Comparison of ENCODE assay signal across 8 cellular contexts in genomic region chr9:114505187-114506081, GRCh38. TPM values are rescaled to one million over a fixed set of nuclear protein-coding genes. Genes with fewer than 3 reads are reported as not detected.
DNase-seq lines count a peak whose midpoint lies in the region; ATAC-seq and TF ChIP-seq lines count a peak whose summit lies in the region.

Gene WHRN (minus strand): TSS chr9:114505473. CDS start chr9:114504801, 672 bp downstream.

- BruUV-seq in HCT116 (replicated peaks; lab: Mats Ljungman, UMichigan): TSS peak; percentile 56

- WGBS in suprapubic skin: 1% methylated on average over 42 of the region's 75 CpGs

- TF ChIP-seq RAD21 in HCT116 (IDR thresholded peaks at IDR 0.05; ENCODE audit: low read depth): no peak

- H3K27ac ChIP-seq in HCT116 (ENCODE audit: low read depth, low read length): peak within 1 kb of the TSS; percentile 34; the same call in 1 of the 2 replicates
- peak within 1 kb of the TSS; percentile 7 for H3K27ac ChIP-seq in suprapubic skin

- RAD21 ChIA-PET in HCT116 (lab: Charles Lee; ENCODE audit: low non-redundant PET in 1 of 2, low total read pairs in 2 of 2, uncharacterized antibody in 2 of 2, unreplicated experiment in 2 of 2): interaction anchor here (1.3 to 1.4 kb wide), 2 partner anchors 148 kb away, joined by 3 to 4 read pairs; no protein-coding TSS in a partner anchor

- no peaks in the 10 kb centered on the region for H4K20me1 ChIP-seq in HCT116 (ENCODE audit: insufficient read depth)

- no peak for TF ChIP-seq EP300 in suprapubic skin (IDR thresholded peaks at IDR 0.05)

- peak within 1 kb of the TSS; percentile 71 for H3K9ac ChIP-seq in HCT116 (ENCODE audit: low read length)

- no peaks in the 10 kb centered on the region for H3K36me3 Mint-ChIP-seq in activated naive CD8-positive, alpha-beta T cell treated with anti-CD3 and anti-CD28 coated beads, Interleukin-2, amount 10 ng/mL, durations not matched to agents 7 days and 5 days
- no peaks in the 10 kb centered on the region for H3K36me3 Mint-ChIP-seq in osteocyte (ENCODE audit: unreplicated experiment)

- no peaks in the 10 kb centered on the region for H3K9me2 ChIP-seq in HCT116 (ENCODE audit: insufficient read depth)

- peaks cover 7% of the 10 kb centered on the region for H3K4me1 Mint-ChIP-seq in activated naive CD8-positive, alpha-beta T cell treated with anti-CD3 and anti-CD28 coated beads, Interleukin-2, amount 10 ng/mL, durations not matched to agents 7 days and 5 days
- H3K4me1 Mint-ChIP-seq in osteocyte (ENCODE audit: unreplicated experiment): peaks cover 40% of the 10 kb centered on the region

- POLR2A ChIA-PET in HCT116 (lab: Charles Lee): interaction anchor here (0.9 kb wide), 1 partner anchor 82 kb away, joined by 3 read pairs; the partner anchor contains the start of gene ATP6V1G1
- POLR2A ChIA-PET in activated naive CD8-positive, alpha-beta T cell treated with anti-CD3 and anti-CD28 coated beads, Interleukin-2, amount 10 ng/mL, durations not matched to agents 7 days and 5 days (lab: Charles Lee): no interaction called here

- H3K4me3 ChIP-seq in HCT116 (replicated peaks in 1 of 2; ENCODE audit: low read depth in 1 of 2, low read length in 2 of 2) (peak within 1 kb of the TSS; percentile 48 to 63), suprapubic skin (peak within 1 kb of the TSS; percentile 55)

- DNase-seq in DMS79 treated with DMSO at 0.1 percent for 48 hours (lab: John Stamatoyannopoulos, UW) (peak; percentile 92), HCT116 (ENCODE audit: low read depth, low spot score) (peak; percentile 60), NCI-H1092 treated with DMSO at 0.1 percent for 48 hours (lab: John Stamatoyannopoulos, UW) (peak; percentile 92), SW 1271 (lab: John Stamatoyannopoulos, UW) (peak; percentile 90 to 95), Right ventricle myocardium superior (peak; percentile 94), osteocyte (ENCODE audit: extremely low spot score, unreplicated experiment) (peak; percentile 98), suprapubic skin (ENCODE audit: low spot score in 2 of 2) (peak; percentile 96 to 97)
- peak; percentile 87 for DNase-seq in activated naive CD8-positive, alpha-beta T cell treated with anti-CD3 and anti-CD28 coated beads, Interleukin-2, amount 10 ng/mL, durations not matched to agents 7 days and 5 days

- H3K9me3 Mint-ChIP-seq in activated naive CD8-positive, alpha-beta T cell treated with anti-CD3 and anti-CD28 coated beads, Interleukin-2, amount 10 ng/mL, durations not matched to agents 7 days and 5 days: no peaks in the 10 kb centered on the region
- no peaks in the 10 kb centered on the region for H3K9me3 Mint-ChIP-seq in osteocyte (ENCODE audit: unreplicated experiment)

- intact Hi-C loops in HCT116 (cut with micrococcal nuclease) (loop anchor here (5.0 kb wide), 1 partner anchor 82 kb away; the partner anchor contains the start of gene ATP6V1G1), Right ventricle myocardium superior (cut with DNase I) (loop anchor here (10.0 kb wide), 1 partner anchor 161 kb away; no protein-coding TSS in a partner anchor)

- H3K27me3 ChIP-seq in HCT116 (ENCODE audit: insufficient read depth, low read length): peaks cover 23% of the 10 kb centered on the region
- H3K27me3 ChIP-seq in suprapubic skin: no peaks in the 10 kb centered on the region

- peak within 1 kb of the TSS; percentile 55 for H3K27ac Mint-ChIP-seq in activated naive CD8-positive, alpha-beta T cell treated with anti-CD3 and anti-CD28 coated beads, Interleukin-2, amount 10 ng/mL, durations not matched to agents 7 days and 5 days
- peak within 1 kb of the TSS; percentile 93 for H3K27ac Mint-ChIP-seq in osteocyte (ENCODE audit: unreplicated experiment)

- H3K79me2 ChIP-seq in HCT116 (ENCODE audit: insufficient read depth, low read length): no peaks in the 10 kb centered on the region; the same call in 1 of the 2 replicates

- H3K36me3 ChIP-seq in HCT116 (ENCODE audit: control insufficient read depth in 1 of 2, insufficient read depth in 2 of 2, low read length in 2 of 2) (no peaks in the 10 kb centered on the region), suprapubic skin (no peaks in the 10 kb centered on the region)

- TF ChIP-seq POLR2A in HCT116 (IDR thresholded peaks at IDR 0.05; ENCODE audit: borderline replicate concordance, extremely low read depth, insufficient read depth, insufficient read length) (no peak), suprapubic skin (IDR thresholded peaks at IDR 0.05) (peak; percentile 18 to 51)

- peak within 1 kb of the TSS; percentile 95 for H3K4me2 ChIP-seq in HCT116 (ENCODE audit: low read length)

- H3K9me3 ChIP-seq in HCT116 (ENCODE audit: control insufficient read depth in 1 of 2, insufficient read depth in 1 of 2, low read depth in 1 of 2, low read length in 2 of 2) (no peaks in the 10 kb centered on the region), suprapubic skin (no peaks in the 10 kb centered on the region)

- TF ChIP-seq CTCF in HCT116 (IDR thresholded peaks at IDR 0.05 in 2 of 3, conservative IDR thresholded peaks at IDR 0.05 in 1 of 3; ENCODE audit: borderline replicate concordance in 1 of 3, insufficient read depth in 1 of 3, low read depth in 2 of 3, low read length in 2 of 3) (no peak), osteocyte (IDR thresholded peaks at IDR 0.05) (no peak), suprapubic skin (IDR thresholded peaks at IDR 0.05) (no peak)

- H3K4me1 ChIP-seq in HCT116 (ENCODE audit: control insufficient read depth in 1 of 2, insufficient read depth in 2 of 2, low read length in 2 of 2): peaks cover 4 to 37% of the 10 kb centered on the region in 2 experiments; a peak in 3 of 4 replicates
- H3K4me1 ChIP-seq in suprapubic skin: peaks cover 42% of the 10 kb centered on the region

- H3K27me3 Mint-ChIP-seq in activated naive CD8-positive, alpha-beta T cell treated with anti-CD3 and anti-CD28 coated beads, Interleukin-2, amount 10 ng/mL, durations not matched to agents 7 days and 5 days: peaks cover 68% of the 10 kb centered on the region
- peaks cover 42% of the 10 kb centered on the region for H3K27me3 Mint-ChIP-seq in osteocyte (ENCODE audit: unreplicated experiment)

- ATAC-seq in HCT116: peak; percentile 78
- ATAC-seq in activated naive CD8-positive, alpha-beta T cell treated with anti-CD3 and anti-CD28 coated beads, Interleukin-2, amount 10 ng/mL, durations not matched to agents 7 days and 5 days (ENCODE audit: low read depth): peak; percentile 78
- peak; percentile 96 for ATAC-seq in Right ventricle myocardium superior (ENCODE audit: poor library complexity)

- CTCF ChIA-PET in HCT116 (lab: Charles Lee): interaction anchor here (1.9 kb wide), 1 partner anchor 33 kb away, joined by 6 read pairs; no protein-coding TSS in a partner anchor

- H2AFZ ChIP-seq in HCT116 (ENCODE audit: low read depth, low read length, poor library complexity, severe bottlenecking): peak within 1 kb of the TSS; percentile 69

- peak within 1 kb of the TSS; percentile 77 for H3K4me3 Mint-ChIP-seq in activated naive CD8-positive, alpha-beta T cell treated with anti-CD3 and anti-CD28 coated beads, Interleukin-2, amount 10 ng/mL, durations not matched to agents 7 days and 5 days
- H3K4me3 Mint-ChIP-seq in osteocyte (ENCODE audit: unreplicated experiment): peak within 1 kb of the TSS; percentile 84

TF ChIP-seq in HCT116, 20 proteins besides CTCF, POLR2A, EP300 and RAD21 (continues in another document):
- TF ChIP-seq SIN3A (IDR thresholded peaks at IDR 0.05; ENCODE audit: low read depth) (peak; percentile 61), EZH2phosphoT487 (IDR thresholded peaks at IDR 0.05; ENCODE audit: borderline replicate concordance) (no peak), TCF7L2 (IDR thresholded peaks at IDR 0.05; ENCODE audit: borderline replicate concordance, extremely low read depth, insufficient read depth, insufficient read length) (no peak), EZH2 (IDR thresholded peaks at IDR 0.05) (no peak), ZFX (IDR thresholded peaks at IDR 0.05) (no peak), YY1 (IDR thresholded peaks at IDR 0.05; ENCODE audit: extremely low read depth, insufficient replicate concordance, low read depth, low read length) (peak; percentile 6), EGR1 (IDR thresholded peaks at IDR 0.05; ENCODE audit: low read depth) (peak; percentile 55; the same call in 1 of the 2 replicates), SRF (IDR thresholded peaks at IDR 0.05; ENCODE audit: low read depth) (no peak), SP1 (IDR thresholded peaks at IDR 0.05; ENCODE audit: low read depth) (peak; percentile 33), POLR2AphosphoS5 (IDR thresholded peaks at IDR 0.05; ENCODE audit: low read depth, low read length) (peak; percentile 52), ZBTB33 (IDR thresholded peaks at IDR 0.05; ENCODE audit: extremely low read depth, insufficient replicate concordance, low read length) (no peak), ELF1 (IDR thresholded peaks at IDR 0.05; ENCODE audit: borderline replicate concordance, low read depth) (no peak)

RNA-seq across cellular contexts. Expression of gene WHRN, which starts in this region (rescaled TPM):
- total RNA-seq in HCT116 (2021; ENCODE audit: unreplicated experiment) (12.8 TPM), Right ventricle myocardium superior (0.56 TPM), osteocyte (11.0 and 12.0 TPM in 2 replicates), suprapubic skin (10 to 100 TPM in 3 of 4 donors, 1 to 10 TPM in 1; 7.7 to 25.9 (median 14.8) TPM)
- polyA plus RNA-seq in HCT116 (2012): 13.1 and 15.7 TPM in 2 replicates
- total RNA-seq in activated naive CD8-positive, alpha-beta T cell treated with anti-CD3 and anti-CD28 coated beads, Interleukin-2, amount 10 ng/mL, durations not matched to agents 7 days and 5 days: 10 to 100 TPM; 10.5 TPM

Comparison
In these comparisons a context has a peak if more than half of its experiments do, and no peak if none do; other contexts are left out.
1. Peak in every context shown above with its lines: DNase-seq, ATAC-seq, H3K4me3 ChIP-seq and H3K27ac ChIP-seq.
2. Peak in DNase-seq and ATAC-seq in Right ventricle myocardium superior; RNA of the gene not detected or under 1 TPM.